ENCODE assay signal across 1 cellular context in genomic region chr11:76074178-76075112, GRCh38.
A peak's percentile ranks its signal among the peaks of the same experiment; 100 is the strongest.
TF ChIP-seq lines count a peak whose summit lies in the region.

No MANE protein-coding gene starts in this region.

TF ChIP-seq in K562, 482 proteins besides CTCF, POLR2A, EP300 and RAD21 (continued from another document and continues in another):
- TF ChIP-seq TEAD4 (IDR thresholded peaks at IDR 0.05; ENCODE audit: low read length) (peak; percentile 70), TEAD4 (CRISPR knock-in tag; IDR thresholded peaks at IDR 0.05; ENCODE audit: borderline replicate concordance) (no peak), NCOR1 (IDR thresholded peaks at IDR 0.05) (peak; percentile 59; the same call in 1 of the 2 replicates), ZNF780A (CRISPR knock-in tag; IDR thresholded peaks at IDR 0.05) (no peak), ZNF316 (IDR thresholded peaks at IDR 0.05) (peak; percentile 63; the same call in 1 of the 2 replicates), RCOR1 (IDR thresholded peaks at IDR 0.05; ENCODE audit: borderline replicate concordance in 1 of 2, low read depth in 2 of 2, low read length in 2 of 2) (0 out of 4 replicates have a peak, but pooled peaks of 1 of the 2 experiments have one; percentile 10), TCF3 (CRISPR knock-in tag; IDR thresholded peaks at IDR 0.05) (peak; percentile 76), NBN (IDR thresholded peaks at IDR 0.05; ENCODE audit: low read depth) (0 out of 2 replicates have a peak, but pooled peaks have one; percentile 43), HDAC3 (IDR thresholded peaks at IDR 0.05; ENCODE audit: borderline replicate concordance, partially characterized antibody) (peak; percentile 43), ZBTB9 (CRISPR knock-in tag; IDR thresholded peaks at IDR 0.05) (no peak), SNRNP70 (optimal IDR thresholded peaks at IDR 0.05; ENCODE audit: low read depth, low read length) (no peak), HDAC1 (IDR thresholded peaks at IDR 0.05) (no peak), NELFE (IDR thresholded peaks at IDR 0.05; ENCODE audit: insufficient read depth, insufficient read length) (no peak), CCNT2 (IDR thresholded peaks at IDR 0.05; ENCODE audit: borderline replicate concordance, extremely low read depth, insufficient read length, low read depth, low read length) (peak; percentile 45), NFE2 (IDR thresholded peaks at IDR 0.05; ENCODE audit: low read depth) (peak; percentile 76), NFATC3 (IDR thresholded peaks at IDR 0.05) (no peak), FOXA3 (CRISPR knock-in tag; conservative IDR thresholded peaks at IDR 0.05 in 1 of 2, IDR thresholded peaks at IDR 0.05 in 1 of 2) (peak in 1 of 2 experiments; percentile 85; a peak in 2 of 4 replicates), PBX2 (CRISPR knock-in tag; IDR thresholded peaks at IDR 0.05; ENCODE audit: low read depth) (no peak), PBX2 (tag; conservative IDR thresholded peaks at IDR 0.05; ENCODE audit: low read depth) (0 out of 2 replicates have a peak, but pooled peaks have one; percentile 25), ZNF449 (CRISPR knock-in tag; IDR thresholded peaks at IDR 0.05) (no peak), LEF1 (IDR thresholded peaks at IDR 0.05) (peak; percentile 86), KAT7 (CRISPR knock-in tag; IDR thresholded peaks at IDR 0.05; ENCODE audit: borderline replicate concordance) (no peak), SAFB2 (IDR thresholded peaks at IDR 0.05; ENCODE audit: borderline replicate concordance, low read depth, low read length, severe bottlenecking) (no peak), NCOA2 (IDR thresholded peaks at IDR 0.05; ENCODE audit: partially characterized antibody in 2 of 2) (no peak), ZNF445 (CRISPR knock-in tag; IDR thresholded peaks at IDR 0.05; ENCODE audit: low read depth) (no peak), ZNF398 (CRISPR knock-in tag; IDR thresholded peaks at IDR 0.05) (no peak), HEY1 (CRISPR knock-in tag; IDR thresholded peaks at IDR 0.05; ENCODE audit: borderline replicate concordance) (no peak), C11orf30 (IDR thresholded peaks at IDR 0.05; ENCODE audit: low read depth) (peak; percentile 82), IRF2 (CRISPR knock-in tag; IDR thresholded peaks at IDR 0.05) (no peak), SRSF9 (IDR thresholded peaks at IDR 0.05; ENCODE audit: borderline replicate concordance, low read depth, low read length) (no peak), U2AF1 (optimal IDR thresholded peaks at IDR 0.05; ENCODE audit: low read depth, low read length) (no peak), MEIS2 (IDR thresholded peaks at IDR 0.05; ENCODE audit: partially characterized antibody) (peak; percentile 20), MAFF (IDR thresholded peaks at IDR 0.05; ENCODE audit: low read length) (peak; percentile 62; the same call in 1 of the 2 replicates), GABPB2 (CRISPR knock-in tag; conservative IDR thresholded peaks at IDR 0.05) (no peak), MYC (IDR thresholded peaks at IDR 0.05; ENCODE audit: low read depth, low read length) (no peak), MYC (CRISPR knock-in tag; IDR thresholded peaks at IDR 0.05; ENCODE audit: borderline replicate concordance, low read depth) (no peak), JUND (IDR thresholded peaks at IDR 0.05; ENCODE audit: borderline replicate concordance, low read depth, low read length) (peak; percentile 16; the same call in 1 of the 2 replicates), JUND (tag; IDR thresholded peaks at IDR 0.05; ENCODE audit: borderline replicate concordance, low read depth, low read length) (0 out of 3 replicates have a peak, but pooled peaks have one; percentile 33), ARID1B (IDR thresholded peaks at IDR 0.05) (peak; percentile 93), CBFA2T2 (conservative IDR thresholded peaks at IDR 0.05) (peak; percentile 55; the same call in 1 of the 2 replicates), TBL1XR1 (IDR thresholded peaks at IDR 0.05; ENCODE audit: low read length in 2 of 2) (peak in 1 of 2 experiments; percentile 49; a peak in 1 of 4 replicates), REST (CRISPR knock-in tag; IDR thresholded peaks at IDR 0.05; ENCODE audit: low read depth) (no peak), E2F8 (IDR thresholded peaks at IDR 0.05; ENCODE audit: low read depth, partially characterized antibody) (peak; percentile 46), FOXM1 (IDR thresholded peaks at IDR 0.05; ENCODE audit: low read depth) (0 out of 2 replicates have a peak, but pooled peaks have one; percentile 26), FOXM1 (CRISPR knock-in tag; IDR thresholded peaks at IDR 0.05; ENCODE audit: low read depth) (no peak), SMARCC2 (IDR thresholded peaks at IDR 0.05; ENCODE audit: low read depth) (peak; percentile 86), NR2F6 (CRISPR knock-in tag; IDR thresholded peaks at IDR 0.05) (no peak), SMARCA4 (IDR thresholded peaks at IDR 0.05) (peak; percentile 93), MEF2A (IDR thresholded peaks at IDR 0.05; ENCODE audit: control insufficient read depth, low read depth, low read length) (peak; percentile 49; the same call in 1 of the 2 replicates), FOXJ3 (CRISPR knock-in tag; IDR thresholded peaks at IDR 0.05) (no peak), GATAD2B (IDR thresholded peaks at IDR 0.05; ENCODE audit: borderline replicate concordance) (peak; percentile 21; the same call in 1 of the 2 replicates), MAFG (tag; conservative IDR thresholded peaks at IDR 0.05) (peak; percentile 55; the same call in 1 of the 2 replicates), CBX3 (IDR thresholded peaks at IDR 0.05; ENCODE audit: borderline replicate concordance in 1 of 2, low read length in 2 of 2) (no peak), PTTG1 (tag; IDR thresholded peaks at IDR 0.05; ENCODE audit: low read depth) (no peak), ZNF239 (CRISPR knock-in tag; IDR thresholded peaks at IDR 0.05) (no peak), DPF2 (IDR thresholded peaks at IDR 0.05) (peak; percentile 94)
